Comparison of ENCODE assay signal across 17 cellular contexts in the genomic region with DNA sequence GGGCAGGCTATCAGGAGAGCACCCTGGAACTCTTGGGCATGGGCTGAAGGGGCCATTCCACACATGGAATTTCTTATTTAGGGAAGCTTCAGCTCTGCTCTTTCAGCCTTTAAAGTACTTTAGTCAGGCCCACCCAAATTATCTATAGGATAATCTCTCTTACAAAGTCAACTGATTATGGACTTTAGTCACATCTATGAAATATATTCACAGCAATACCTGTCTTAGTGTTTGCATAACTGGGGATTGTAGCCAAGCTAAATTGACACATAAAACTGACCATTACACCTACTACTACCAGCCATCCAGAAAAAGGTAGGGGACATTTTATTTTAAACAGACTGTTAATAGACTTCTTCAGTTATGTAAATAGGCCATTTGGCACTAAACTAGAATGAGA.
"Had no signal": no experiment of that assay in that cellular context is flagged by ENCODE, and none has a peak within 500 bp of the region (broad histone marks: within the 10 kb centered on the region; RNA-seq: fewer than 3 reads in every experiment).

No MANE protein-coding gene starts in this region.

- H3K4me3 ChIP-seq: hepatocyte, testis, tibial nerve, upper lobe of right lung, vagina had no signal

- H2AFZ ChIP-seq: hepatocyte had no signal

- DNase-seq: dermis blood vessel endothelial cell; foreskin melanocyte; head of caudate nucleus; naive thymus-derived CD8-positive, alpha-beta T cell; posterior cingulate gyrus; stimulated activated CD4-positive, alpha-beta T cell treated with anti-CD3 and anti-CD28 coated beads, Interleukin-2, amount 100 ng/mL, for 24 hours; stimulated activated CD4-positive, alpha-beta T cell treated with anti-CD3 and anti-CD28 coated beads, Interleukin-4, amount 100 ng/mL, for 4 hours; stimulated activated naive B cell treated with anti-CD40 and anti-IgM and Interleukin-4, amounts not matched to agents 10 μg/mL and 1 μg/mL and 100 μg/mL, for 72 hours; stimulated activated naive CD8-positive, alpha-beta T cell treated with anti-CD3 and anti-CD28 coated beads, Interleukin-15, amount 100 ng/mL, for 72 hours; testis; upper lobe of right lung had no signal

- ATAC-seq: naive thymus-derived CD8-positive, alpha-beta T cell; sciatic nerve; stimulated activated naive B cell treated with anti-CD40 and anti-IgM and Interleukin-4, amounts not matched to agents 10 μg/mL and 1 μg/mL and 100 μg/mL, for 72 hours; stimulated activated naive CD8-positive, alpha-beta T cell treated with anti-CD3 and anti-CD28 coated beads, Interleukin-15, amount 100 ng/mL, for 72 hours; upper lobe of right lung had no signal

- H3K36me3 Mint-ChIP-seq: naive thymus-derived CD8-positive, alpha-beta T cell; stimulated activated naive B cell treated with anti-CD40 and anti-IgM and Interleukin-4, amounts not matched to agents 10 μg/mL and 1 μg/mL and 100 μg/mL, for 72 hours had no signal

- H3K27ac Mint-ChIP-seq: naive thymus-derived CD8-positive, alpha-beta T cell; stimulated activated naive B cell treated with anti-CD40 and anti-IgM and Interleukin-4, amounts not matched to agents 10 μg/mL and 1 μg/mL and 100 μg/mL, for 72 hours had no signal

- H3K4me2 ChIP-seq: hepatocyte had no signal

- H3K36me3 ChIP-seq: tibial nerve, upper lobe of right lung, vagina had no signal

- H3K27me3 ChIP-seq: hepatocyte, testis, tibial nerve, upper lobe of right lung, vagina had no signal

- FAIRE-seq: endothelial cell of umbilical vein had no signal

- H3K4me1 ChIP-seq: testis, upper lobe of right lung had no signal

- H3K4me3 Mint-ChIP-seq: naive thymus-derived CD8-positive, alpha-beta T cell; neural crest cell; stimulated activated naive B cell treated with anti-CD40 and anti-IgM and Interleukin-4, amounts not matched to agents 10 μg/mL and 1 μg/mL and 100 μg/mL, for 72 hours; stimulated activated naive CD8-positive, alpha-beta T cell treated with anti-CD3 and anti-CD28 coated beads, Interleukin-15, amount 100 ng/mL, for 72 hours had no signal

- H3K9me3 ChIP-seq: testis, tibial nerve, upper lobe of right lung, vagina had no signal

- H3K79me2 ChIP-seq: hepatocyte had no signal

- H3K4me1 Mint-ChIP-seq: stimulated activated naive B cell treated with anti-CD40 and anti-IgM and Interleukin-4, amounts not matched to agents 10 μg/mL and 1 μg/mL and 100 μg/mL, for 72 hours; stimulated activated naive CD8-positive, alpha-beta T cell treated with anti-CD3 and anti-CD28 coated beads, Interleukin-15, amount 100 ng/mL, for 72 hours had no signal

- H3K27ac ChIP-seq: hepatocyte, testis, tibial nerve, upper lobe of right lung, vagina had no signal

- H3K9me3 Mint-ChIP-seq: naive thymus-derived CD8-positive, alpha-beta T cell; neural crest cell; stimulated activated naive B cell treated with anti-CD40 and anti-IgM and Interleukin-4, amounts not matched to agents 10 μg/mL and 1 μg/mL and 100 μg/mL, for 72 hours; stimulated activated naive CD8-positive, alpha-beta T cell treated with anti-CD3 and anti-CD28 coated beads, Interleukin-15, amount 100 ng/mL, for 72 hours had no signal
